In genomic region chr21:45256912-45257672, GRCh38 we compare ENCODE assay signal across 1 cellular context.
A peak's percentile ranks its signal among the peaks of the same experiment; 100 is the strongest.
TF ChIP-seq lines count a peak whose summit lies in the region.

No MANE protein-coding gene starts in this region.

TF ChIP-seq in K562, 482 proteins besides CTCF, POLR2A, EP300 and RAD21 (continued from another document and continues in another):
- TF ChIP-seq ARID3A (IDR thresholded peaks at IDR 0.05; ENCODE audit: borderline replicate concordance, low read depth, low read length) = no peak
- TF ChIP-seq EWSR1 (IDR thresholded peaks at IDR 0.05; ENCODE audit: borderline replicate concordance, low read depth, partially characterized antibody) = no peak
- peak; percentile 67; the same call in 1 of the 2 replicates for TF ChIP-seq ZNF197 (CRISPR knock-in tag; IDR thresholded peaks at IDR 0.05; ENCODE audit: low read depth)
- no peak for TF ChIP-seq NCOA4 (IDR thresholded peaks at IDR 0.05; ENCODE audit: partially characterized antibody)
- TF ChIP-seq, protein P1, sequence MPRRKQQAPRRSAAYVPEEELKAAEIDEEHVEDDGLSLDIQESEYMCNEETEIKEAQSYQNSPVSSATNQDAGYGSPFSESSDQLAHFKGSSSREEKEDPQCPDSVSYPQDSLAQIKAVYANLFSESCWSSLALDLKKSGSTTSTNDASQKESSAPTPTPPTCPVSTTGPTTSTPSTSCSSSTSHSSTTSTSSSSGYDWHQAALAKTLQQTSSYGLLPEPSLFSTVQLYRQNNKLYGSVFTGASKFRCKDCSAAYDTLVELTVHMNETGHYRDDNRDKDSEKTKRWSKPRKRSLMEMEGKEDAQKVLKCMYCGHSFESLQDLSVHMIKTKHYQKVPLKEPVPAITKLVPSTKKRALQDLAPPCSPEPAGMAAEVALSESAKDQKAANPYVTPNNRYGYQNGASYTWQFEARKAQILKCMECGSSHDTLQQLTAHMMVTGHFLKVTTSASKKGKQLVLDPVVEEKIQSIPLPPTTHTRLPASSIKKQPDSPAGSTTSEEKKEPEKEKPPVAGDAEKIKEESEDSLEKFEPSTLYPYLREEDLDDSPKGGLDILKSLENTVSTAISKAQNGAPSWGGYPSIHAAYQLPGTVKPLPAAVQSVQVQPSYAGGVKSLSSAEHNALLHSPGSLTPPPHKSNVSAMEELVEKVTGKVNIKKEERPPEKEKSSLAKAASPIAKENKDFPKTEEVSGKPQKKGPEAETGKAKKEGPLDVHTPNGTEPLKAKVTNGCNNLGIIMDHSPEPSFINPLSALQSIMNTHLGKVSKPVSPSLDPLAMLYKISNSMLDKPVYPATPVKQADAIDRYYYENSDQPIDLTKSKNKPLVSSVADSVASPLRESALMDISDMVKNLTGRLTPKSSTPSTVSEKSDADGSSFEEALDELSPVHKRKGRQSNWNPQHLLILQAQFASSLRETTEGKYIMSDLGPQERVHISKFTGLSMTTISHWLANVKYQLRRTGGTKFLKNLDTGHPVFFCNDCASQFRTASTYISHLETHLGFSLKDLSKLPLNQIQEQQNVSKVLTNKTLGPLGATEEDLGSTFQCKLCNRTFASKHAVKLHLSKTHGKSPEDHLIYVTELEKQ (CRISPR knock-in tag; IDR thresholded peaks at IDR 0.05) = no peak
- TF ChIP-seq, protein P2, sequence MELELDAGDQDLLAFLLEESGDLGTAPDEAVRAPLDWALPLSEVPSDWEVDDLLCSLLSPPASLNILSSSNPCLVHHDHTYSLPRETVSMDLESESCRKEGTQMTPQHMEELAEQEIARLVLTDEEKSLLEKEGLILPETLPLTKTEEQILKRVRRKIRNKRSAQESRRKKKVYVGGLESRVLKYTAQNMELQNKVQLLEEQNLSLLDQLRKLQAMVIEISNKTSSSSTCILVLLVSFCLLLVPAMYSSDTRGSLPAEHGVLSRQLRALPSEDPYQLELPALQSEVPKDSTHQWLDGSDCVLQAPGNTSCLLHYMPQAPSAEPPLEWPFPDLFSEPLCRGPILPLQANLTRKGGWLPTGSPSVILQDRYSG (tag; conservative IDR thresholded peaks at IDR 0.05; ENCODE audit: low read depth) = 0 out of 2 replicates have a peak, but pooled peaks have one; percentile 40
- no peak for TF ChIP-seq JUNB (CRISPR knock-in tag; conservative IDR thresholded peaks at IDR 0.05)
- TF ChIP-seq, protein P3, sequence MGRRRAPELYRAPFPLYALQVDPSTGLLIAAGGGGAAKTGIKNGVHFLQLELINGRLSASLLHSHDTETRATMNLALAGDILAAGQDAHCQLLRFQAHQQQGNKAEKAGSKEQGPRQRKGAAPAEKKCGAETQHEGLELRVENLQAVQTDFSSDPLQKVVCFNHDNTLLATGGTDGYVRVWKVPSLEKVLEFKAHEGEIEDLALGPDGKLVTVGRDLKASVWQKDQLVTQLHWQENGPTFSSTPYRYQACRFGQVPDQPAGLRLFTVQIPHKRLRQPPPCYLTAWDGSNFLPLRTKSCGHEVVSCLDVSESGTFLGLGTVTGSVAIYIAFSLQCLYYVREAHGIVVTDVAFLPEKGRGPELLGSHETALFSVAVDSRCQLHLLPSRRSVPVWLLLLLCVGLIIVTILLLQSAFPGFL (CRISPR knock-in tag; IDR thresholded peaks at IDR 0.05) = no peak
- 0 out of 2 replicates have a peak, but pooled peaks have one; percentile 72 for TF ChIP-seq PHB2 (IDR thresholded peaks at IDR 0.05; ENCODE audit: low read depth)
- TF ChIP-seq XRCC4 (IDR thresholded peaks at IDR 0.05; ENCODE audit: extremely low read depth, insufficient read depth, insufficient read length) = no peak
- no peak for TF ChIP-seq ZFP1 (CRISPR knock-in tag; IDR thresholded peaks at IDR 0.05)
- no peak for TF ChIP-seq SREBF1 (IDR thresholded peaks at IDR 0.05; ENCODE audit: borderline replicate concordance, low read depth, low read length)
- TF ChIP-seq ZNF639 (CRISPR knock-in tag; conservative IDR thresholded peaks at IDR 0.05 in 1 of 2, IDR thresholded peaks at IDR 0.05 in 1 of 2) = peak in 1 of 2 experiments; percentile 77; a peak in 2 of 4 replicates
- TF ChIP-seq, protein P4, sequence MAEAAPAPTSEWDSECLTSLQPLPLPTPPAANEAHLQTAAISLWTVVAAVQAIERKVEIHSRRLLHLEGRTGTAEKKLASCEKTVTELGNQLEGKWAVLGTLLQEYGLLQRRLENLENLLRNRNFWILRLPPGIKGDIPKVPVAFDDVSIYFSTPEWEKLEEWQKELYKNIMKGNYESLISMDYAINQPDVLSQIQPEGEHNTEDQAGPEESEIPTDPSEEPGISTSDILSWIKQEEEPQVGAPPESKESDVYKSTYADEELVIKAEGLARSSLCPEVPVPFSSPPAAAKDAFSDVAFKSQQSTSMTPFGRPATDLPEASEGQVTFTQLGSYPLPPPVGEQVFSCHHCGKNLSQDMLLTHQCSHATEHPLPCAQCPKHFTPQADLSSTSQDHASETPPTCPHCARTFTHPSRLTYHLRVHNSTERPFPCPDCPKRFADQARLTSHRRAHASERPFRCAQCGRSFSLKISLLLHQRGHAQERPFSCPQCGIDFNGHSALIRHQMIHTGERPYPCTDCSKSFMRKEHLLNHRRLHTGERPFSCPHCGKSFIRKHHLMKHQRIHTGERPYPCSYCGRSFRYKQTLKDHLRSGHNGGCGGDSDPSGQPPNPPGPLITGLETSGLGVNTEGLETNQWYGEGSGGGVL (CRISPR knock-in tag; IDR thresholded peaks at IDR 0.05) = no peak
- peak; percentile 9; the same call in 1 of the 2 replicates for TF ChIP-seq MYNN (IDR thresholded peaks at IDR 0.05)
- TF ChIP-seq MYNN (CRISPR knock-in tag; IDR thresholded peaks at IDR 0.05) = no peak
- TF ChIP-seq SMARCE1 (IDR thresholded peaks at IDR 0.05) = peak; percentile 89
- TF ChIP-seq TBL1XR1 (IDR thresholded peaks at IDR 0.05; ENCODE audit: low read length in 2 of 2) = peak; percentile 58 to 94; a peak in 3 of 4 replicates
- peak; percentile 93 to 96 for TF ChIP-seq TEAD1 (CRISPR knock-in tag; IDR thresholded peaks at IDR 0.05)
- peak; percentile 26; the same call in 1 of the 2 replicates for TF ChIP-seq BHLHE40 (IDR thresholded peaks at IDR 0.05; ENCODE audit: low read length)
- no peak for TF ChIP-seq SRSF9 (IDR thresholded peaks at IDR 0.05; ENCODE audit: borderline replicate concordance, low read depth, low read length)
- TF ChIP-seq GTF2E2 (tag; IDR thresholded peaks at IDR 0.05) = no peak
- no peak for TF ChIP-seq SRSF7 (optimal IDR thresholded peaks at IDR 0.05; ENCODE audit: low read depth, low read length)
- TF ChIP-seq ZNF239 (CRISPR knock-in tag; IDR thresholded peaks at IDR 0.05) = no peak
- TF ChIP-seq TAL1 (IDR thresholded peaks at IDR 0.05) = peak; percentile 97
- no peak for TF ChIP-seq POU5F1 (IDR thresholded peaks at IDR 0.05; ENCODE audit: borderline replicate concordance, low read depth, low read length, partially characterized antibody)
- TF ChIP-seq E2F6 (IDR thresholded peaks at IDR 0.05; ENCODE audit: borderline replicate concordance in 1 of 2, extremely low read depth in 1 of 2, insufficient read depth in 1 of 2, insufficient read length in 1 of 2, low read depth in 1 of 2, low read length in 1 of 2, poor library complexity in 1 of 2, severe bottlenecking in 1 of 2) = peak in 1 of 2 experiments; percentile 33
- TF ChIP-seq HEY1 (CRISPR knock-in tag; IDR thresholded peaks at IDR 0.05; ENCODE audit: borderline replicate concordance) = no peak
- TF ChIP-seq GABPB1 (CRISPR knock-in tag; IDR thresholded peaks at IDR 0.05) = no peak
- TF ChIP-seq GABPA (tag; conservative IDR thresholded peaks at IDR 0.05; ENCODE audit: low read depth) = no peak
- TF ChIP-seq PCBP1 (IDR thresholded peaks at IDR 0.05; ENCODE audit: low read depth, low read length, poor library complexity, severe bottlenecking) = no peak
- TF ChIP-seq NR2C2 (CRISPR knock-in tag; IDR thresholded peaks at IDR 0.05) = no peak
- TF ChIP-seq NR2C2 (tag; IDR thresholded peaks at IDR 0.05) = peak; percentile 53; the same call in 1 of the 2 replicates
- no peak for TF ChIP-seq WHSC1 (IDR thresholded peaks at IDR 0.05; ENCODE audit: low read length)
- TF ChIP-seq PHF21A (IDR thresholded peaks at IDR 0.05; ENCODE audit: borderline replicate concordance, low read depth) = peak; percentile 72; the same call in 1 of the 2 replicates
- peak; percentile 96 for TF ChIP-seq CBFA2T2 (conservative IDR thresholded peaks at IDR 0.05)
- TF ChIP-seq TCF7L2 (IDR thresholded peaks at IDR 0.05; ENCODE audit: low read depth, low read length) = no peak
- TF ChIP-seq ZBED1 (IDR thresholded peaks at IDR 0.05) = no peak
- TF ChIP-seq ZNF764 (CRISPR knock-in tag; IDR thresholded peaks at IDR 0.05; ENCODE audit: low read depth) = peak; percentile 39; the same call in 1 of the 2 replicates
- no peak for TF ChIP-seq USF2 (CRISPR knock-in tag; IDR thresholded peaks at IDR 0.05)
- no peak for TF ChIP-seq RBM39 (optimal IDR thresholded peaks at IDR 0.05; ENCODE audit: low read depth, low read length)
- TF ChIP-seq, protein P5, sequence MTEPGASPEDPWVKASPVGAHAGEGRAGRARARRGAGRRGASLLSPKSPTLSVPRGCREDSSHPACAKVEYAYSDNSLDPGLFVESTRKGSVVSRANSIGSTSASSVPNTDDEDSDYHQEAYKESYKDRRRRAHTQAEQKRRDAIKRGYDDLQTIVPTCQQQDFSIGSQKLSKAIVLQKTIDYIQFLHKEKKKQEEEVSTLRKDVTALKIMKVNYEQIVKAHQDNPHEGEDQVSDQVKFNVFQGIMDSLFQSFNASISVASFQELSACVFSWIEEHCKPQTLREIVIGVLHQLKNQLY (CRISPR knock-in tag; conservative IDR thresholded peaks at IDR 0.05) = 0 out of 4 replicates have a peak, but pooled peaks of 1 of the 2 experiments have one; percentile 64
- TF ChIP-seq, protein P6, sequence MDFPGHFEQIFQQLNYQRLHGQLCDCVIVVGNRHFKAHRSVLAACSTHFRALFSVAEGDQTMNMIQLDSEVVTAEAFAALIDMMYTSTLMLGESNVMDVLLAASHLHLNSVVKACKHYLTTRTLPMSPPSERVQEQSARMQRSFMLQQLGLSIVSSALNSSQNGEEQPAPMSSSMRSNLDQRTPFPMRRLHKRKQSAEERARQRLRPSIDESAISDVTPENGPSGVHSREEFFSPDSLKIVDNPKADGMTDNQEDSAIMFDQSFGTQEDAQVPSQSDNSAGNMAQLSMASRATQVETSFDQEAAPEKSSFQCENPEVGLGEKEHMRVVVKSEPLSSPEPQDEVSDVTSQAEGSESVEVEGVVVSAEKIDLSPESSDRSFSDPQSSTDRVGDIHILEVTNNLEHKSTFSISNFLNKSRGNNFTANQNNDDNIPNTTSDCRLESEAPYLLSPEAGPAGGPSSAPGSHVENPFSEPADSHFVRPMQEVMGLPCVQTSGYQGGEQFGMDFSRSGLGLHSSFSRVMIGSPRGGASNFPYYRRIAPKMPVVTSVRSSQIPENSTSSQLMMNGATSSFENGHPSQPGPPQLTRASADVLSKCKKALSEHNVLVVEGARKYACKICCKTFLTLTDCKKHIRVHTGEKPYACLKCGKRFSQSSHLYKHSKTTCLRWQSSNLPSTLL (IDR thresholded peaks at IDR 0.05) = no peak
- peak; percentile 98 for TF ChIP-seq POLR2AphosphoS5 (IDR thresholded peaks at IDR 0.05; ENCODE audit: control insufficient read depth, insufficient read depth, low read depth, low read length)
- TF ChIP-seq, protein P7, sequence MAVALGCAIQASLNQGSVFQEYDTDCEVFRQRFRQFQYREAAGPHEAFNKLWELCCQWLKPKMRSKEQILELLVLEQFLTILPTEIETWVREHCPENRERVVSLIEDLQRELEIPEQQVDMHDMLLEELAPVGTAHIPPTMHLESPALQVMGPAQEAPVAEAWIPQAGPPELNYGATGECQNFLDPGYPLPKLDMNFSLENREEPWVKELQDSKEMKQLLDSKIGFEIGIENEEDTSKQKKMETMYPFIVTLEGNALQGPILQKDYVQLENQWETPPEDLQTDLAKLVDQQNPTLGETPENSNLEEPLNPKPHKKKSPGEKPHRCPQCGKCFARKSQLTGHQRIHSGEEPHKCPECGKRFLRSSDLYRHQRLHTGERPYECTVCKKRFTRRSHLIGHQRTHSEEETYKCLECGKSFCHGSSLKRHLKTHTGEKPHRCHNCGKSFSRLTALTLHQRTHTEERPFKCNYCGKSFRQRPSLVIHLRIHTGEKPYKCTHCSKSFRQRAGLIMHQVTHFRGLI (CRISPR knock-in tag; IDR thresholded peaks at IDR 0.05) = 0 out of 2 replicates have a peak, but pooled peaks have one; percentile 32
- TF ChIP-seq, protein P8, sequence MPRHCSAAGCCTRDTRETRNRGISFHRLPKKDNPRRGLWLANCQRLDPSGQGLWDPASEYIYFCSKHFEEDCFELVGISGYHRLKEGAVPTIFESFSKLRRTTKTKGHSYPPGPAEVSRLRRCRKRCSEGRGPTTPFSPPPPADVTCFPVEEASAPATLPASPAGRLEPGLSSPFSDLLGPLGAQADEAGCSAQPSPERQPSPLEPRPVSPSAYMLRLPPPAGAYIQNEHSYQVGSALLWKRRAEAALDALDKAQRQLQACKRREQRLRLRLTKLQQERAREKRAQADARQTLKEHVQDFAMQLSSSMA (CRISPR knock-in tag; IDR thresholded peaks at IDR 0.05) = no peak
- 0 out of 2 replicates have a peak, but pooled peaks have one; percentile 49 for TF ChIP-seq BCL6 (CRISPR knock-in tag; IDR thresholded peaks at IDR 0.05)
- no peak for TF ChIP-seq THRAP3 (IDR thresholded peaks at IDR 0.05; ENCODE audit: borderline replicate concordance)
